In the genomic region with DNA sequence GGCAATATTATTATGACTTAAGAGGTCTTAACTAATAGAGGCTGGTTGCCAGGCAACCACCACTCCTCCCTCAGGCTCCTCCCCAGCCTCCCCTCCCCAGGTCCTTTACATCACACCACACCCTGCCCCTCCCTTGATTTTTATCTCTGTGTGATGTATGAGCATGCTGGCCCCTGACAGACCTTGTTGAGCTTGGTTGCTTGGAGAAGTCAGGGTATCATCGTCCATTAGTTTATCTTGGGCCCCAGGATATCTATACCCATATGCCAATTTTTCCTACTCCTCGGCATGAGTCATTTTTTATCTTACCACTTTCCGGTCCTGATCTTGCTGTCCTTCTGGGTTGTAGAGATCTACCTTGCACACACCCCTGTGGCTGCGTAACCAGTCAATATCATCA, we compare ENCODE assay signal across 1 cellular context.
TF ChIP-seq lines count a peak whose summit lies in the region.

No MANE protein-coding gene starts in this region.

TF ChIP-seq in K562, 482 proteins besides CTCF, POLR2A, EP300 and RAD21 (continues in another document):
- TF ChIP-seq, protein P1, sequence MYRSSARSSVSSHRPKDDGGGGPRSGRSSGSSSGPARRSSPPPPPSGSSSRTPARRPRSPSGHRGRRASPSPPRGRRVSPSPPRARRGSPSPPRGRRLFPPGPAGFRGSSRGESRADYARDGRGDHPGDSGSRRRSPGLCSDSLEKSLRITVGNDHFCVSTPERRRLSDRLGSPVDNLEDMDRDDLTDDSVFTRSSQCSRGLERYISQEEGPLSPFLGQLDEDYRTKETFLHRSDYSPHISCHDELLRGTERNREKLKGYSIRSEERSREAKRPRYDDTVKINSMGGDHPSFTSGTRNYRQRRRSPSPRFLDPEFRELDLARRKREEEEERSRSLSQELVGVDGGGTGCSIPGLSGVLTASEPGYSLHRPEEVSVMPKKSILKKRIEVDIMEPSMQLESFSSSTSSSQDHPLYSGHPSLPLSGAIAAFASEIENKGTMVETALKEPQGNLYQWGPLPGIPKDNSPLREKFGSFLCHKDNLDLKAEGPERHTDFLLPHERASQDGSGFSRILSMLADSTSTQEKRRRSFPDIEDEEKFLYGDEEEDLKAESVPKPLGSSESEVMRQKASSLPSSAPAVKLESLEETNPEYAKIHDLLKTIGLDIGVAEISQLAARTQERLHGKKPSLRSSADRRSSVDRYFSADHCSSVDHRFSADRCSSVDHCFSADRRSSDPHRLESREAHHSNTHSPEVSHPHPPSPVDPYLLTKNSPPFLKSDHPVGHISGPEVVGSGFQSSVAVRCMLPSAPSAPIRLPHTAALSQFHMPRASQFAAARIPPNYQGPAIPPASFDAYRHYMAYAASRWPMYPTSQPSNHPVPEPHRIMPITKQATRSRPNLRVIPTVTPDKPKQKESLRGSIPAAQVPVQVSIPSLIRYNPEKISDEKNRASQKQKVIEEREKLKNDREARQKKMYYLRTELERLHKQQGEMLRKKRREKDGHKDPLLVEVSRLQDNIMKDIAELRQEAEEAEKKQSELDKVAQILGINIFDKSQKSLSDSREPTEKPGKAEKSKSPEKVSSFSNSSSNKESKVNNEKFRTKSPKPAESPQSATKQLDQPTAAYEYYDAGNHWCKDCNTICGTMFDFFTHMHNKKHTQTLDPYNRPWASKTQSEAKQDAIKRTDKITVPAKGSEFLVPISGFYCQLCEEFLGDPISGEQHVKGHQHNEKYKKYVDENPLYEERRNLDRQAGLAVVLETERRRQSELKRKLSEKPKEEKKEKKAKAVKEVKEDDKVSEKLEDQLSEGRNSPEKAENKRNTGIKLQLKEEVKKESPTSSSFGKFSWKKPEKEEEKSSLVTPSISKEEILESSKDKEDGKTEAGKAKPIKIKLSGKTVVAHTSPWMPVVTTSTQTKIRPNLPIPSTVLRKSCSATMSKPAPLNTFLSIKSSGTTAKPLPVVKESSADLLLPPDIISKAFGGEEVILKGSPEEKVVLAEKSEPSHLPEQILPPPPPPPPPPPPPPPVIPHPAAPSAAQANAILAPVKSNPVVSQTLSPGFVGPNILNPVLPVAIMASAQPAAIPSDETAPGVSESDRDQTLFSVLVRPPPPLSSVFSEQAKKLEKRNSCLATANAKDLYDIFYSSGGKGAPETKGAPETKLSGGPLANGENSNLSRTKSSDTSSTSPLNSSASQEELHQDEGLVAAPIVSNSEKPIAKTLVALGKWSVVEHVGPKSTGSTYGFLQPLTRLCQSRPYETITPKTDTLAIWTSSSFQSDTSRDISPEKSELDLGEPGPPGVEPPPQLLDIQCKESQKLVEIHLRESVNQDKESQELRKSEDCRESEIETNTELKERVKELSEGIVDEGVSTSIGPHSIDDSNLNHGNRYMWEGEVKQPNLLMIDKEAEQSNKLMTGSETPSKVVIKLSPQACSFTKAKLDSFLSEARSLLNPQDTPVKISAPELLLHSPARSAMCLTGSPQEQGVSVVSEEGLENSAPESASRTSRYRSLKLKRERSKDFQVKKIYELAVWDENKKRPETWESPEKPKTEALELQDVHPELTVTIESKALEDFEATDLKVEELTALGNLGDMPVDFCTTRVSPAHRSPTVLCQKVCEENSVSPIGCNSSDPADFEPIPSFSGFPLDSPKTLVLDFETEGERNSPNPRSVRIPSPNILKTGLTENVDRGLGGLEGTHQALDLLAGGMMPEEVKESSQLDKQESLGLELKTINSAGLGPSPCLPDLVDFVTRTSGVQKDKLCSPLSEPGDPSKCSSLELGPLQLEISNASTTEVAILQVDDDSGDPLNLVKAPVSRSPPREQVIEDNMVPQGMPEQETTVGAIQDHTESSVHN (IDR thresholded peaks at IDR 0.05; ENCODE audit: borderline replicate concordance in 1 of 2, low read depth in 1 of 2), result 0 out of 4 replicates have a peak, but pooled peaks of 1 of the 2 experiments have one; percentile 40
- TF ChIP-seq SMAD1 (IDR thresholded peaks at IDR 0.05; ENCODE audit: low read depth, low read length, partially characterized antibody), result no peak
- TF ChIP-seq MEIS2 (IDR thresholded peaks at IDR 0.05; ENCODE audit: partially characterized antibody), result peak; percentile 89
- TF ChIP-seq SUPT5H (IDR thresholded peaks at IDR 0.05), result no peak
- TF ChIP-seq RFX1 (IDR thresholded peaks at IDR 0.05), result peak; percentile 95
- no peak for TF ChIP-seq ATF1 (CRISPR knock-in tag; IDR thresholded peaks at IDR 0.05)
- TF ChIP-seq ATF1 (tag; IDR thresholded peaks at IDR 0.05), result peak; percentile 73
- TF ChIP-seq JUN (IDR thresholded peaks at IDR 0.05; ENCODE audit: borderline replicate concordance, low read depth, low read length), result peak; percentile 74
- no peak for TF ChIP-seq JUN (CRISPR knock-in tag; IDR thresholded peaks at IDR 0.05; ENCODE audit: borderline replicate concordance)
- TF ChIP-seq ZKSCAN1 (IDR thresholded peaks at IDR 0.05; ENCODE audit: low read depth, low read length), result no peak
- no peak for TF ChIP-seq HNRNPLL (IDR thresholded peaks at IDR 0.05; ENCODE audit: low read depth, low read length, poor library complexity, severe bottlenecking)
- peak in 1 of 2 experiments; percentile 67; a peak in 1 of 4 replicates for TF ChIP-seq CSDE1 (IDR thresholded peaks at IDR 0.05)
- no peak for TF ChIP-seq ZBTB1 (CRISPR knock-in tag; IDR thresholded peaks at IDR 0.05; ENCODE audit: borderline replicate concordance, low read depth)
- TF ChIP-seq CBX2 (IDR thresholded peaks at IDR 0.05; ENCODE audit: insufficient read depth, low read length, poor library complexity, severe bottlenecking), result no peak
- TF ChIP-seq CCAR2 (IDR thresholded peaks at IDR 0.05; ENCODE audit: low read depth, low read length), result no peak
- TF ChIP-seq, protein P2, sequence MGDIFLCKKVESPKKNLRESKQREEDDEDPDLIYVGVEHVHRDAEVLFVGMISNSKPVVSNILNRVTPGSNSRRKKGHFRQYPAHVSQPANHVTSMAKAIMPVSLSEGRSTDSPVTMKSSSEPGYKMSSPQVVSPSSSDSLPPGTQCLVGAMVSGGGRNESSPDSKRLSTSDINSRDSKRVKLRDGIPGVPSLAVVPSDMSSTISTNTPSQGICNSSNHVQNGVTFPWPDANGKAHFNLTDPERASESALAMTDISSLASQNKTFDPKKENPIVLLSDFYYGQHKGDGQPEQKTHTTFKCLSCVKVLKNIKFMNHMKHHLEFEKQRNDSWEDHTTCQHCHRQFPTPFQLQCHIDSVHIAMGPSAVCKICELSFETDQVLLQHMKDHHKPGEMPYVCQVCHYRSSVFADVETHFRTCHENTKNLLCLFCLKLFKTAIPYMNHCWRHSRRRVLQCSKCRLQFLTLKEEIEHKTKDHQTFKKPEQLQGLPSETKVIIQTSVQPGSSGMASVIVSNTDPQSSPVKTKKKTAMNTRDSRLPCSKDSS (IDR thresholded peaks at IDR 0.05; ENCODE audit: low read depth, partially characterized antibody), result no peak
- TF ChIP-seq TRIM24 (IDR thresholded peaks at IDR 0.05), result peak; percentile 95 to 96
- peak; percentile 96 for TF ChIP-seq DPF2 (IDR thresholded peaks at IDR 0.05)
- TF ChIP-seq, protein P3, sequence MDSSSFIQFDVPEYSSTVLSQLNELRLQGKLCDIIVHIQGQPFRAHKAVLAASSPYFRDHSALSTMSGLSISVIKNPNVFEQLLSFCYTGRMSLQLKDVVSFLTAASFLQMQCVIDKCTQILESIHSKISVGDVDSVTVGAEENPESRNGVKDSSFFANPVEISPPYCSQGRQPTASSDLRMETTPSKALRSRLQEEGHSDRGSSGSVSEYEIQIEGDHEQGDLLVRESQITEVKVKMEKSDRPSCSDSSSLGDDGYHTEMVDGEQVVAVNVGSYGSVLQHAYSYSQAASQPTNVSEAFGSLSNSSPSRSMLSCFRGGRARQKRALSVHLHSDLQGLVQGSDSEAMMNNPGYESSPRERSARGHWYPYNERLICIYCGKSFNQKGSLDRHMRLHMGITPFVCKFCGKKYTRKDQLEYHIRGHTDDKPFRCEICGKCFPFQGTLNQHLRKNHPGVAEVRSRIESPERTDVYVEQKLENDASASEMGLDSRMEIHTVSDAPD (CRISPR knock-in tag; IDR thresholded peaks at IDR 0.05), result no peak
- peak; percentile 77 for TF ChIP-seq PHB2 (IDR thresholded peaks at IDR 0.05; ENCODE audit: low read depth)
- TF ChIP-seq, protein P4, sequence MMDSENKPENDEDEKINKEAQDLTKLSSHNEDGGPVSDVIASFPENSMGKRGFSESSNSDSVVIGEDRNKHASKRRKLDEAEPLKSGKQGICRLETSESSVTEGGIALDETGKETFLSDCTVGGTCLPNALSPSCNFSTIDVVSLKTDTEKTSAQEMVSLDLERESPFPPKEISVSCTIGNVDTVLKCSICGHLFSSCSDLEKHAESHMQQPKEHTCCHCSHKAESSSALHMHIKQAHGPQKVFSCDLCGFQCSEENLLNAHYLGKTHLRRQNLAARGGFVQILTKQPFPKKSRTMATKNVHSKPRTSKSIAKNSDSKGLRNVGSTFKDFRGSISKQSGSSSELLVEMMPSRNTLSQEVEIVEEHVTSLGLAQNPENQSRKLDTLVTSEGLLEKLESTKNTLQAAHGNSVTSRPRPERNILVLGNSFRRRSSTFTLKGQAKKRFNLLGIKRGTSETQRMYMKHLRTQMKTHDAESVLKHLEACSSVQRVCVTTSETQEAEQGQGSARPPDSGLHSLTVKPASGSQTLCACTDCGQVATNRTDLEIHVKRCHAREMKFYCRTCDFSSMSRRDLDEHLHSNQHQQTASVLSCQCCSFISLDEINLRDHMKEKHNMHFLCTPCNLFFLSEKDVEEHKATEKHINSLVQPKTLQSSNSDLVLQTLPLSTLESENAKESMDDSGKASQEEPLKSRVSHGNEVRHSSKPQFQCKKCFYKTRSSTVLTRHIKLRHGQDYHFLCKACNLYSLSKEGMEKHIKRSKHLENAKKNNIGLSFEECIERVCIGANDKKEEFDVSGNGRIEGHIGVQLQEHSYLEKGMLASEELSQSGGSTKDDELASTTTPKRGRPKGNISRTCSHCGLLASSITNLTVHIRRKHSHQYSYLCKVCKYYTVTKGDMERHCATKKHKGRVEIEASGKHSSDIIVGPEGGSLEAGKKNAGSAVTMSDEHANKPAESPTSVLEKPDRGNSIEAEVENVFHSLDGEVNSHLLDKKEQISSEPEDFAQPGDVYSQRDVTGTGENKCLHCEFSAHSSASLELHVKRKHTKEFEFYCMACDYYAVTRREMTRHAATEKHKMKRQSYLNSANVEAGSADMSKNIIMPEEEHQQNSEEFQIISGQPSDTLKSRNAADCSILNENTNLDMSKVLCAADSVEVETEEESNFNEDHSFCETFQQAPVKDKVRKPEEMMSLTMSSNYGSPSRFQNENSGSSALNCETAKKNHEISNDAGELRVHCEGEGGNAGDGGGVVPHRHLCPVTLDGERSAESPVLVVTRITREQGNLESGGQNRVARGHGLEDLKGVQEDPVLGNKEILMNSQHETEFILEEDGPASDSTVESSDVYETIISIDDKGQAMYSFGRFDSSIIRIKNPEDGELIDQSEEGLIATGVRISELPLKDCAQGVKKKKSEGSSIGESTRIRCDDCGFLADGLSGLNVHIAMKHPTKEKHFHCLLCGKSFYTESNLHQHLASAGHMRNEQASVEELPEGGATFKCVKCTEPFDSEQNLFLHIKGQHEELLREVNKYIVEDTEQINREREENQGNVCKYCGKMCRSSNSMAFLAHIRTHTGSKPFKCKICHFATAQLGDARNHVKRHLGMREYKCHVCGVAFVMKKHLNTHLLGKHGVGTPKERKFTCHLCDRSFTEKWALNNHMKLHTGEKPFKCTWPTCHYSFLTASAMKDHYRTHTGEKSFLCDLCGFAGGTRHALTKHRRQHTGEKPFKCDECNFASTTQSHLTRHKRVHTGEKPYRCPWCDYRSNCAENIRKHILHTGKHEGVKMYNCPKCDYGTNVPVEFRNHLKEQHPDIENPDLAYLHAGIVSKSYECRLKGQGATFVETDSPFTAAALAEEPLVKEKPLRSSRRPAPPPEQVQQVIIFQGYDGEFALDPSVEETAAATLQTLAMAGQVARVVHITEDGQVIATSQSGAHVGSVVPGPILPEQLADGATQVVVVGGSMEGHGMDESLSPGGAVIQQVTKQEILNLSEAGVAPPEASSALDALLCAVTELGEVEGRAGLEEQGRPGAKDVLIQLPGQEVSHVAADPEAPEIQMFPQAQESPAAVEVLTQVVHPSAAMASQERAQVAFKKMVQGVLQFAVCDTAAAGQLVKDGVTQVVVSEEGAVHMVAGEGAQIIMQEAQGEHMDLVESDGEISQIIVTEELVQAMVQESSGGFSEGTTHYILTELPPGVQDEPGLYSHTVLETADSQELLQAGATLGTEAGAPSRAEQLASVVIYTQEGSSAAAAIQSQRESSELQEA (IDR thresholded peaks at IDR 0.05; ENCODE audit: low read depth), result no peak
- no peak for TF ChIP-seq C11orf30 (IDR thresholded peaks at IDR 0.05; ENCODE audit: low read depth)
- peak; percentile 39 to 62 for TF ChIP-seq NCOA2 (IDR thresholded peaks at IDR 0.05; ENCODE audit: partially characterized antibody in 2 of 2)
- TF ChIP-seq, protein P5, sequence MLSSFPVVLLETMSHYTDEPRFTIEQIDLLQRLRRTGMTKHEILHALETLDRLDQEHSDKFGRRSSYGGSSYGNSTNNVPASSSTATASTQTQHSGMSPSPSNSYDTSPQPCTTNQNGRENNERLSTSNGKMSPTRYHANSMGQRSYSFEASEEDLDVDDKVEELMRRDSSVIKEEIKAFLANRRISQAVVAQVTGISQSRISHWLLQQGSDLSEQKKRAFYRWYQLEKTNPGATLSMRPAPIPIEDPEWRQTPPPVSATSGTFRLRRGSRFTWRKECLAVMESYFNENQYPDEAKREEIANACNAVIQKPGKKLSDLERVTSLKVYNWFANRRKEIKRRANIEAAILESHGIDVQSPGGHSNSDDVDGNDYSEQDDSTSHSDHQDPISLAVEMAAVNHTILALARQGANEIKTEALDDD (IDR thresholded peaks at IDR 0.05), result peak; percentile 25; the same call in 1 of the 2 replicates
- TF ChIP-seq, protein P6, sequence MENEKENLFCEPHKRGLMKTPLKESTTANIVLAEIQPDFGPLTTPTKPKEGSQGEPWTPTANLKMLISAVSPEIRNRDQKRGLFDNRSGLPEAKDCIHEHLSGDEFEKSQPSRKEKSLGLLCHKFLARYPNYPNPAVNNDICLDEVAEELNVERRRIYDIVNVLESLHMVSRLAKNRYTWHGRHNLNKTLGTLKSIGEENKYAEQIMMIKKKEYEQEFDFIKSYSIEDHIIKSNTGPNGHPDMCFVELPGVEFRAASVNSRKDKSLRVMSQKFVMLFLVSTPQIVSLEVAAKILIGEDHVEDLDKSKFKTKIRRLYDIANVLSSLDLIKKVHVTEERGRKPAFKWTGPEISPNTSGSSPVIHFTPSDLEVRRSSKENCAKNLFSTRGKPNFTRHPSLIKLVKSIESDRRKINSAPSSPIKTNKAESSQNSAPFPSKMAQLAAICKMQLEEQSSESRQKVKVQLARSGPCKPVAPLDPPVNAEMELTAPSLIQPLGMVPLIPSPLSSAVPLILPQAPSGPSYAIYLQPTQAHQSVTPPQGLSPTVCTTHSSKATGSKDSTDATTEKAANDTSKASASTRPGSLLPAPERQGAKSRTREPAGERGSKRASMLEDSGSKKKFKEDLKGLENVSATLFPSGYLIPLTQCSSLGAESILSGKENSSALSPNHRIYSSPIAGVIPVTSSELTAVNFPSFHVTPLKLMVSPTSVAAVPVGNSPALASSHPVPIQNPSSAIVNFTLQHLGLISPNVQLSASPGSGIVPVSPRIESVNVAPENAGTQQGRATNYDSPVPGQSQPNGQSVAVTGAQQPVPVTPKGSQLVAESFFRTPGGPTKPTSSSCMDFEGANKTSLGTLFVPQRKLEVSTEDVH (IDR thresholded peaks at IDR 0.05; ENCODE audit: low read depth, partially characterized antibody), result no peak
